Comparison of ENCODE assay signal across 1 cellular context in the genomic region with DNA sequence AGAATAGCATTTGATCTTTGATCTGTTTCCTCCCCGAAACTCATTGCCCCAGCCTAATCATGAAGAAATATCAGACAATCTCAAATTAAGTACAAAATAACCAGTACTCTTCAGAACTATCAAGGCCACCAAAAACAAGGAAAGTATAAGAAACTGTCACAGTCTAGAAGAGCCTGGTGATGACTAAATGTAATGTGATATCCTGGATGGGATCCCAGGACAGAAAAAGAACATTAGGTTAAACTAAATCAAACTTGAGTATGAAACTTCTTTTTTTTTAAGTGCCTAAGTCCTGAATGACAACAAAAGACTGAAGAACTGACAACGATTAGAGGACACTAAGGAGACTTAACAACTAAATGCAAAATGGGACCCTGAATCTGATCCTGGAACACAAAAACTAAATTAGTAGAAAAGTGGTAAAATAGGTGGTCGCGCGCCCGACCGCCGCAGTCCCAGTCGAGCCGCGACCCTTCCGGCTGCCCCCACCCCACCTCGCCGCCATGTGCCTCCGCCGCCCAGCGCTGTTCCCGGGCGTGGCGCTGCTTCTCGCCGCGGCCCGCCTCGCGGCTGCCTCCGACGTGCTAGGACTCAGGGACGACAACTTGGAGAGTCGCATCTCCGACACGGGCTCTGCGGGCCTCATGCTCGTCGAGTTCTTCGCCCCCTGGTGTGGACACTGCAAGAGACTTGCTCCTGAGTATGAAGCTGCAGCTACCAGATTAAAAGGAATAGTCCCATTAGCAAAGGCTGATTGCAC.
TF ChIP-seq lines count a peak whose summit lies in the region.

No MANE protein-coding gene starts in this region.

TF ChIP-seq in GM12878, 131 proteins besides CTCF, POLR2A, EP300 and RAD21:
- TF ChIP-seq, protein P1, sequence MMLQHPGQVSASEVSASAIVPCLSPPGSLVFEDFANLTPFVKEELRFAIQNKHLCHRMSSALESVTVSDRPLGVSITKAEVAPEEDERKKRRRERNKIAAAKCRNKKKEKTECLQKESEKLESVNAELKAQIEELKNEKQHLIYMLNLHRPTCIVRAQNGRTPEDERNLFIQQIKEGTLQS (IDR thresholded peaks at IDR 0.05; ENCODE audit: borderline replicate concordance, extremely low read depth, low read depth, low read length), result no peak
- TF ChIP-seq POU2F2 (IDR thresholded peaks at IDR 0.05; ENCODE audit: borderline replicate concordance, low read depth, low read length) (no peak), FOXM1 (IDR thresholded peaks at IDR 0.05; ENCODE audit: low read depth, low read length) (no peak), PAX5 (IDR thresholded peaks at IDR 0.05; ENCODE audit: borderline replicate concordance, low read depth, low read length) (no peak), WRNIP1 (IDR thresholded peaks at IDR 0.05; ENCODE audit: borderline replicate concordance, low read depth, low read length) (no peak), MEF2B (IDR thresholded peaks at IDR 0.05; ENCODE audit: partially characterized antibody, poor library complexity, severe bottlenecking) (no peak), ASH2L (IDR thresholded peaks at IDR 0.05; ENCODE audit: borderline replicate concordance, low read depth) (no peak), MYC (IDR thresholded peaks at IDR 0.05; ENCODE audit: insufficient read depth, insufficient read length, insufficient replicate concordance, low read length, severe bottlenecking) (no peak), NR2F1 (conservative IDR thresholded peaks at IDR 0.05) (no peak), SUZ12 (IDR thresholded peaks at IDR 0.05; ENCODE audit: unreplicated experiment) (no peak), SMARCA5 (IDR thresholded peaks at IDR 0.05) (no peak)
- TF ChIP-seq, protein P2, sequence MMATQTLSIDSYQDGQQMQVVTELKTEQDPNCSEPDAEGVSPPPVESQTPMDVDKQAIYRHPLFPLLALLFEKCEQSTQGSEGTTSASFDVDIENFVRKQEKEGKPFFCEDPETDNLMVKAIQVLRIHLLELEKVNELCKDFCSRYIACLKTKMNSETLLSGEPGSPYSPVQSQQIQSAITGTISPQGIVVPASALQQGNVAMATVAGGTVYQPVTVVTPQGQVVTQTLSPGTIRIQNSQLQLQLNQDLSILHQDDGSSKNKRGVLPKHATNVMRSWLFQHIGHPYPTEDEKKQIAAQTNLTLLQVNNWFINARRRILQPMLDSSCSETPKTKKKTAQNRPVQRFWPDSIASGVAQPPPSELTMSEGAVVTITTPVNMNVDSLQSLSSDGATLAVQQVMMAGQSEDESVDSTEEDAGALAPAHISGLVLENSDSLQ (IDR thresholded peaks at IDR 0.05), result no peak
- TF ChIP-seq, protein P3, sequence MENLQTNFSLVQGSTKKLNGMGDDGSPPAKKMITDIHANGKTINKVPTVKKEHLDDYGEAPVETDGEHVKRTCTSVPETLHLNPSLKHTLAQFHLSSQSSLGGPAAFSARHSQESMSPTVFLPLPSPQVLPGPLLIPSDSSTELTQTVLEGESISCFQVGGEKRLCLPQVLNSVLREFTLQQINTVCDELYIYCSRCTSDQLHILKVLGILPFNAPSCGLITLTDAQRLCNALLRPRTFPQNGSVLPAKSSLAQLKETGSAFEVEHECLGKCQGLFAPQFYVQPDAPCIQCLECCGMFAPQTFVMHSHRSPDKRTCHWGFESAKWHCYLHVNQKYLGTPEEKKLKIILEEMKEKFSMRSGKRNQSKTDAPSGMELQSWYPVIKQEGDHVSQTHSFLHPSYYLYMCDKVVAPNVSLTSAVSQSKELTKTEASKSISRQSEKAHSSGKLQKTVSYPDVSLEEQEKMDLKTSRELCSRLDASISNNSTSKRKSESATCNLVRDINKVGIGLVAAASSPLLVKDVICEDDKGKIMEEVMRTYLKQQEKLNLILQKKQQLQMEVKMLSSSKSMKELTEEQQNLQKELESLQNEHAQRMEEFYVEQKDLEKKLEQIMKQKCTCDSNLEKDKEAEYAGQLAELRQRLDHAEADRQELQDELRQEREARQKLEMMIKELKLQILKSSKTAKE (IDR thresholded peaks at IDR 0.05; ENCODE audit: low read depth, poor library complexity, severe bottlenecking), result no peak
